Comparison of ENCODE assay signal across 9 cellular contexts in the genomic region with DNA sequence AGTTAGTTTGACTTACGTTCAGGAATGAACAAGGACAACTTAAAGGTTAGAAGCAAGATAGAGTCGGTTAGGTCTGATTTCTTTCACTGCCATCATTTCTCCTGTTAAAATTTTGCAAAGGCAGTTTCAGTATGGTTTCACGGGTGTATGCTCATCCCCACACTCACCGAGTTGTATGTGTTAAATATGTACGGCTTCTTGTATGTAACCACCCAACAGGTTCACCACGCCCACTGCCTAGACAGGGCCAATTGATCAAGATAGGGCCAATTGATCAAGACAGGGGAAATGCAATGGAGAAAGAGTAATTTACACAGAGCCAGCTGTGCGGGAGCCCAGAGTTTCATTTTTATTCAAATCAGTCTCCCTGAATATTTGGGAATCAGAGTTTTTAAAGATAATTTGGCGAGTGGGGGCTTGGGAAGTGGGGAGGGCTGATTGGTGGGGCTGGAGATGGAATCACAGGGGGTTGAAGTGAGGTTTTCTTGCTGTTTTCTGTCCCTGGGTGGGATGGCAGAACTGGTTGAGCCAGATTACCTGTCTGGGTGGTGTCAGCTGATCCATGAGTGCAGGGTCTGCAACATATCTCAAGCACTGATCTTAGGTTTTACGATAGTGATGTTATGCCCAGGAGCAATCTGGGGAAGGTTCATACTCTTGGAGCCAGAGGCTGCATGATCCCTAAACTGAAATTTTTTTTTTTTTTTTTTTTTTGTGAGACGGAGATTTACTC.
DNase-seq lines count a peak whose midpoint lies in the region; ATAC-seq and TF ChIP-seq lines count a peak whose summit lies in the region.
"Had no signal": no experiment of that assay in that cellular context is flagged by ENCODE, and none has a peak within 500 bp of the region (broad histone marks: within the 10 kb centered on the region; RNA-seq: fewer than 3 reads in every experiment).

No MANE protein-coding gene starts in this region.

- no peaks in the 10 kb centered on the region for H3K9me2 ChIP-seq in hepatocyte (replicated peaks; ENCODE audit: insufficient read depth)

- WGBS in hepatocyte (ENCODE audit: low lambda C conversion rate, missing lambda C conversion rate) = 58% methylated on average over 9 of the region's 10 CpGs

- DNase-seq in GM13977 (ENCODE audit: low spot score) (peak; percentile 64), hepatocyte (ENCODE audit: low spot score) (no peak), ecto neural progenitor cell (ENCODE audit: low spot score) (no peak), NOMO-1 treated with DMSO at 0.1 percent for 48 hours (lab: John Stamatoyannopoulos, UW; ENCODE audit: unreplicated experiment) (no peak), HPDE6-E6E7 (ENCODE audit: extremely low spot score) (no peak), Right ventricle myocardium superior (no peak)
- DNase-seq: glutamatergic neuron had no signal

- no peaks in the 10 kb centered on the region for H3K36me3 ChIP-seq in hepatocyte (replicated peaks; ENCODE audit: insufficient read depth, low read depth)

- ATAC-seq in GM19438 (IDR thresholded peaks at IDR 0.05; ENCODE audit: low read depth, unreplicated experiment) = peak; percentile 61
- ATAC-seq in HG03159 (IDR thresholded peaks at IDR 0.05; ENCODE audit: unreplicated experiment) = peak; percentile 68
- ATAC-seq in Right ventricle myocardium superior (ENCODE audit: poor library complexity) = no peak

- peak overlapping the region; percentile 44 for H3K4me2 ChIP-seq in hepatocyte

- no peaks in the 10 kb centered on the region for H3K79me2 ChIP-seq in hepatocyte

- no peak overlapping the region for H2AFZ ChIP-seq in hepatocyte

- no peak overlapping the region for H3K4me3 ChIP-seq in hepatocyte

- in situ Hi-C loops in GM13977 (cut with MboI; ENCODE audit: low pct_unique_long_range_greater_than_20kb, low sequenced_read_pairs, unreplicated experiment) = no loop called here

- H3K4me1 ChIP-seq in hepatocyte (ENCODE audit: insufficient read depth) = peaks cover 8% of the 10 kb centered on the region

- TF ChIP-seq CTCF in GM13977 (IDR thresholded peaks at IDR 0.05; ENCODE audit: extremely low read depth, insufficient read depth, missing control alignments) = no peak
- TF ChIP-seq CTCF in hepatocyte (IDR thresholded peaks at IDR 0.05; ENCODE audit: poor library complexity) = no peak

- intact Hi-C loops in Right ventricle myocardium superior (cut with DNase I) = no loop called here

- no peaks in the 10 kb centered on the region for H4K20me1 ChIP-seq in hepatocyte (ENCODE audit: insufficient read depth, poor library complexity, severe bottlenecking)

- no peaks in the 10 kb centered on the region for H3K9me3 ChIP-seq in hepatocyte (ENCODE audit: low read depth)

- H3K27me3 ChIP-seq in hepatocyte = no peaks in the 10 kb centered on the region

- peak overlapping the region; percentile 70 for H3K27ac ChIP-seq in hepatocyte
